Comparison of ENCODE assay signal across 28 cellular contexts in genomic region chrY:17050374-17050773, GRCh38.
"Had no signal": no experiment of that assay in that cellular context is flagged by ENCODE, and none has a peak within 500 bp of the region (broad histone marks: within the 10 kb centered on the region; RNA-seq: fewer than 3 reads in every experiment).

No MANE protein-coding gene starts in this region.

- DNase-seq: colonic mucosa; cortex of kidney; dermis blood vessel endothelial cell; dorsolateral prefrontal cortex; effector CD4-positive, alpha-beta T cell; effector CD8-positive, alpha-beta T cell; effector memory CD4-positive, alpha-beta T cell; effector memory CD8-positive, alpha-beta T cell; endodermal cell; erythroblast; esophagus squamous epithelium; foreskin fibroblast; foreskin keratinocyte; foreskin melanocyte; gastrocnemius medialis; glutamatergic neuron; head of caudate nucleus; heart left ventricle; heart right ventricle had no signal

- FAIRE-seq: colon, endometrium, endothelial cell of umbilical vein, frontal cortex had no signal

- H3K27me3 ChIP-seq: colonic mucosa, dorsolateral prefrontal cortex, esophagus muscularis mucosa, esophagus squamous epithelium, foreskin keratinocyte, gastrocnemius medialis, gastroesophageal sphincter, heart left ventricle, heart right ventricle had no signal

- H3K27ac ChIP-seq: colonic mucosa, coronary artery, dorsolateral prefrontal cortex, epithelial cell of prostate, esophagus muscularis mucosa, esophagus squamous epithelium, foreskin keratinocyte, gastrocnemius medialis, gastroesophageal sphincter, heart left ventricle, heart right ventricle had no signal

- H3K4me3 ChIP-seq: colonic mucosa, coronary artery, dorsolateral prefrontal cortex, esophagus muscularis mucosa, esophagus squamous epithelium, gastrocnemius medialis, gastroesophageal sphincter, heart left ventricle, heart right ventricle had no signal

- H3K36me3 ChIP-seq: colonic mucosa, esophagus muscularis mucosa, esophagus squamous epithelium, gastrocnemius medialis, gastroesophageal sphincter, heart left ventricle, heart right ventricle had no signal

- H3K4me1 ChIP-seq: colonic mucosa, esophagus muscularis mucosa, esophagus squamous epithelium, foreskin keratinocyte, gastrocnemius medialis, gastroesophageal sphincter, heart left ventricle, heart right ventricle had no signal

- ATAC-seq: effector memory CD8-positive, alpha-beta T cell; esophagus mucosa; foreskin keratinocyte; gastrocnemius medialis; gastroesophageal sphincter; heart left ventricle; heart right ventricle had no signal

- H3K9me3 ChIP-seq: colonic mucosa, esophagus muscularis mucosa, esophagus squamous epithelium, gastrocnemius medialis, gastroesophageal sphincter, heart left ventricle, heart right ventricle had no signal
